In the genomic region with DNA sequence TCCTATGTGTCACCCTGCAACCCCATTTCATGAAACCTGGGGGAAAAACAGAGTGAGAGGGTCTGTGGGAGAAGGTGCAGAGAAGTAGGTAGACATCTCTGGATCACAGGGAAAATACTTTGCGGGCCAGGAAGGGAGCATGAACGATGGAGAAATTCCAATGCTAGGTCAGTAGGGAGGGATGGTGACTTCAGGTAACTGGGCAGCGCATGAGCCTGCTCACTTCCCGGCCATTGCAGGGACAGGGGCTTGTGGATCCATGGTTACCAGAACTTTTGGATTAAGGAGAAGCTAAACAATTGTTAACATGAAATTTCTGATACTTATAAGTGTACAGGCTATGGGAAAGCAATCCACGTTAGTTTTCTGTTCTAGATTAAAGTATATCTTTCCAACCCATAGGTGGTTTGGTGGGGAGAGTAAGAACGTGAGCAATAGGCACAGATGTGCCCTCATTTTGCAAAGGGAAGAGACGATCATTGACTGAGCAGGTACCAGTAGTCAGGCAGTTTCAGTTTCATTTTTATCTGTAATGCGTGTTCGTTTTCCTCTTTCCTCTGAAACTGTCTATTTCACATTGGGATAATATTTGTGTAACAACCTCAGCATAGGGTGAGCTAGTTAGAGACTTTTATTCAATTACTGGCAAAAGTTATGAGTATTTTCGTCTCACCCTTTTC, we compare ENCODE assay signal across 8 cellular contexts.
DNase-seq lines count a peak whose midpoint lies in the region; ATAC-seq and TF ChIP-seq lines count a peak whose summit lies in the region.

No MANE protein-coding gene starts in this region.

- H3K79me2 ChIP-seq in OCI-LY1 (ENCODE audit: insufficient read depth, low read length) = no peaks in the 10 kb centered on the region

- 45 to 60% methylated on average over 10 of the region's 10 CpGs for WGBS in sigmoid colon, 2 donors

- no peaks in the 10 kb centered on the region for H3K9me2 ChIP-seq in OCI-LY1 (ENCODE audit: low read depth, low read length)

- peaks cover 5% of the 10 kb centered on the region for H3K4me1 ChIP-seq in OCI-LY1 (ENCODE audit: insufficient read depth, low read length, severe bottlenecking)
- no peaks in the 10 kb centered on the region for H3K4me1 ChIP-seq in sigmoid colon

- no peaks in the 10 kb centered on the region for H3K36me3 ChIP-seq in OCI-LY1 (ENCODE audit: insufficient read depth, low read length)
- no peaks in the 10 kb centered on the region for H3K36me3 ChIP-seq in sigmoid colon

- DNase-seq in memory B cell (ENCODE audit: low spot score in 2 of 2) = no peak
- no peak for DNase-seq in SKM-1 (lab: John Stamatoyannopoulos, UW; ENCODE audit: unreplicated experiment)
- DNase-seq in sigmoid colon = no peak
- no peak for DNase-seq in mesothelial cell of epicardium (ENCODE audit: low spot score in 2 of 2, unreplicated experiment in 2 of 2)
- no peak for DNase-seq in NCI-H1048 (lab: John Stamatoyannopoulos, UW)

- peaks cover 3% of the 10 kb centered on the region for H3K27me3 Mint-ChIP-seq in memory B cell
- no peaks in the 10 kb centered on the region for H3K27me3 Mint-ChIP-seq in mesothelial cell of epicardium (ENCODE audit: low read depth)

- TF ChIP-seq EP300 in sigmoid colon (IDR thresholded peaks at IDR 0.05) = no peak

- H4K20me1 ChIP-seq in OCI-LY1 (ENCODE audit: insufficient read depth, low read length) = no peaks in the 10 kb centered on the region

- H3K27ac ChIP-seq in OCI-LY1 (ENCODE audit: low read depth, low read length, poor library complexity, severe bottlenecking) = no peak overlapping the region
- no peak overlapping the region for H3K27ac ChIP-seq in sigmoid colon

- H2AFZ ChIP-seq in OCI-LY1 (ENCODE audit: low read length) = peak overlapping the region; percentile 40; the same call in 1 of the 2 replicates

- H3K27me3 ChIP-seq in OCI-LY1 (ENCODE audit: insufficient read depth, low read length) (no peaks in the 10 kb centered on the region), sigmoid colon (no peaks in the 10 kb centered on the region)

- H3K4me2 ChIP-seq in OCI-LY1 (ENCODE audit: low read length) = peak overlapping the region; percentile 42

- ATAC-seq in GM18858 (IDR thresholded peaks at IDR 0.05; ENCODE audit: unreplicated experiment) (peak; percentile 84), HG02571 (IDR thresholded peaks at IDR 0.05; ENCODE audit: unreplicated experiment) (peak; percentile 79), memory B cell (ENCODE audit: low read depth) (peak; percentile 76)

- H3K36me3 Mint-ChIP-seq in memory B cell = no peaks in the 10 kb centered on the region
- peaks cover 2% of the 10 kb centered on the region for H3K36me3 Mint-ChIP-seq in mesothelial cell of epicardium

- intact Hi-C loops in sigmoid colon (cut with DNase I) = no loop called here

- TF ChIP-seq CTCF in OCI-LY1 (IDR thresholded peaks at IDR 0.05; ENCODE audit: low read length) (no peak), sigmoid colon (IDR thresholded peaks at IDR 0.05) (no peak), mesothelial cell of epicardium (IDR thresholded peaks at IDR 0.05; ENCODE audit: unreplicated experiment) (no peak)

- no peak for TF ChIP-seq POLR2A in sigmoid colon (IDR thresholded peaks at IDR 0.05)

- H3K27ac Mint-ChIP-seq in memory B cell (peak overlapping the region; percentile 76), mesothelial cell of epicardium (no peak overlapping the region)

- H3K9me3 ChIP-seq in OCI-LY1 (ENCODE audit: low read length) (no peaks in the 10 kb centered on the region), sigmoid colon (no peaks in the 10 kb centered on the region)

- H3K4me1 Mint-ChIP-seq in memory B cell (peaks cover 9% of the 10 kb centered on the region), mesothelial cell of epicardium (peaks cover 30% of the 10 kb centered on the region)

- no peaks in the 10 kb centered on the region for H3F3A ChIP-seq in OCI-LY1 (ENCODE audit: insufficient read depth, low read length)

- H3K9me3 Mint-ChIP-seq in memory B cell (peaks cover 1% of the 10 kb centered on the region), mesothelial cell of epicardium (peaks cover 5% of the 10 kb centered on the region)

- H3K4me3 Mint-ChIP-seq in memory B cell = peak overlapping the region; percentile 82
- H3K4me3 Mint-ChIP-seq in mesothelial cell of epicardium = no peak overlapping the region

- H3K4me3 ChIP-seq in OCI-LY1 (ENCODE audit: low read depth, low read length, poor library complexity, severe bottlenecking) = peak overlapping the region; percentile 25
- H3K4me3 ChIP-seq in sigmoid colon = peak overlapping the region in 1 of 4 donors; percentile 8

- no peak overlapping the region for H3K9ac ChIP-seq in OCI-LY1 (ENCODE audit: low read length)
